8 cellular contexts compared by ENCODE assay signal in the genomic region with DNA sequence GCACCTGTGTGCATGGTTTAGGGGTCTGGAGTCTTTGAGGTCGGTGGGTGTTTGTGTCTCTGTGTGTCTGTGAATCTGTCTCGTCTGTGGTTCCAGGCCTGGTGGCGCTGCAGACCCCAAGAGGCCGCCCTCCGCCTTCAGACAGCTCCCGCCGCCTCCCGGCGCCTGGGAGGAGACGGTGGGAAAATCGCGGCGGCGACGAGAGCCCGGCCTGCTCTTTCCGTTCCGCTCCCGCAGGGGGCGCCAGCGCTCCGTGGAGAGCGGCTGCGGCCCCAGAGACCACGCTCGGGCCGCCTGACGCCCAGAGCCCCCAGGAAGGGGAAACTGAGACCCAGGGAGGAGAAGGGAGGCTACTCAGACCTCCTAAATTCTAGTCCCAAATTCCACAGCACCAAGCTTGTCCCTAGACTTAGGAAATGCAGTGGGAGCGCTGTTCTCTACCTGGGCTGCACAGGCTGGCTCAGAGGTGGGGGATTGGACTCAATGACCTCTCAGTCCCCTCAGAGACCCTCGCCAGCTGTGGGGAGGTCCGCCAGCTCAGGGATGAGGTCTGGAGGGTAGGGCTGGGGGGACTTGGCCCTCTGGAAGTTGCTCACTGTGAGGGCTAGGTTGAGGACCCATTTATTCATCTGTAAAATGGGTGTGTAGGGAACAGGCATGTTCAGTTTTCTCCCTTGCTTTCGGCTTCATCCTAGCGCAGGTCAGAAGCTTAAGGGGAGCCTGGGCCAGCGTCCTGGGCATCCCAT. TPM values are rescaled to one million over a fixed set of nuclear protein-coding genes. Genes with fewer than 3 reads are reported as not detected.
DNase-seq lines count a peak whose midpoint lies in the region; ATAC-seq and TF ChIP-seq lines count a peak whose summit lies in the region.

No MANE protein-coding gene starts in this region.

- no peak overlapping the region for H3K4me3 Mint-ChIP-seq in osteocyte (ENCODE audit: unreplicated experiment)

- ATAC-seq in foreskin keratinocyte (peak; percentile 59), GM18511 (IDR thresholded peaks at IDR 0.05; ENCODE audit: unreplicated experiment) (no peak)

- H3K27me3 ChIP-seq in foreskin keratinocyte: peaks cover 72% of the 10 kb centered on the region

- H3K27ac Mint-ChIP-seq in osteocyte (ENCODE audit: unreplicated experiment): no peak overlapping the region

- H3K4me1 Mint-ChIP-seq in osteocyte (ENCODE audit: unreplicated experiment): peaks cover 12% of the 10 kb centered on the region

- H3K27ac ChIP-seq in foreskin keratinocyte: no peak overlapping the region

- no peaks in the 10 kb centered on the region for H3K4me1 ChIP-seq in foreskin keratinocyte

- H3K9me3 Mint-ChIP-seq in osteocyte (ENCODE audit: unreplicated experiment): no peaks in the 10 kb centered on the region

- H3K36me3 Mint-ChIP-seq in osteocyte (ENCODE audit: unreplicated experiment): no peaks in the 10 kb centered on the region

- TF ChIP-seq CTCF in GM12875 (IDR thresholded peaks at IDR 0.05; ENCODE audit: borderline replicate concordance, insufficient read depth, low read depth, low read length) (peak; percentile 96), foreskin keratinocyte (conservative IDR thresholded peaks at IDR 0.05) (peak; percentile 94), osteocyte (IDR thresholded peaks at IDR 0.05) (peak; percentile 99)

- H3K4me3 ChIP-seq in GM12875 (ENCODE audit: low read depth, low read length): no peak overlapping the region

- H3K27me3 Mint-ChIP-seq in osteocyte (ENCODE audit: unreplicated experiment): peaks cover 62% of the 10 kb centered on the region

- DNase-seq in ACHN (peak; percentile 32), NCI-H524 (lab: John Stamatoyannopoulos, UW) (peak; percentile 27 to 76), foreskin keratinocyte (no peak), osteocyte (ENCODE audit: extremely low spot score, unreplicated experiment) (peak; percentile 89), occipital lobe (lab: John Stamatoyannopoulos, UW) (no peak)
- DNase-seq in activated CD8-positive, alpha-beta memory T cell treated with anti-CD3 and anti-CD28 coated beads, Interleukin-2, amount 50 U/mL, for 4 hours: peak; percentile 32

- in situ Hi-C loops in ACHN (cut with HindIII; ENCODE audit: low pct_ligation_motif_present, low pct_unique_long_range_greater_than_20kb, low sequenced_read_pairs): no loop called here

RNA-seq across cellular contexts. Expression of a gene that starts 36.9 kb away (rescaled TPM):
- total RNA-seq in foreskin keratinocyte (80.5 and 82.5 TPM in 2 replicates), osteocyte (71.9 and 74.5 TPM in 2 replicates), occipital lobe (67.7 TPM)
- polyA plus RNA-seq in foreskin keratinocyte: 71.9 and 87.3 TPM in 2 replicates

RNA-seq across cellular contexts. Expression of a gene that starts 43.5 kb away (rescaled TPM):
- 0.54 and 0.88 TPM in 2 replicates for total RNA-seq in foreskin keratinocyte
- 1.0 and 1.2 TPM in 2 replicates for polyA plus RNA-seq in foreskin keratinocyte
- total RNA-seq in osteocyte: 14.7 and 14.9 TPM in 2 replicates
- 251 TPM for total RNA-seq in occipital lobe

Comparison
In these comparisons a context has a peak if more than half of its experiments do, and no peak if none do; other contexts are left out.
1. DNase-seq: peak in ACHN (single experiment), NCI-H524 (2 of 2), activated CD8-positive, alpha-beta memory T cell treated with anti-CD3 and anti-CD28 coated beads, Interleukin-2, amount 50 U/mL, for 4 hours (single experiment) and osteocyte (single experiment); none in foreskin keratinocyte (0 of 2) and occipital lobe (single experiment).
2. RNA of a gene that starts 43.5 kb away (total RNA-seq): 251 TPM in occipital lobe (single experiment); 14.7 to 14.9 TPM in osteocyte and 0.54 to 0.88 TPM in foreskin keratinocyte; every median in the first group is over 10 times any median in the second.
3. Peak in every context shown above with its lines, with median percentiles within 50 percentile points of each other: CTCF ChIP-seq.